In genomic region chr4:182202650-182203049, GRCh38 we compare ENCODE assay signal across 25 cellular contexts. TPM values are rescaled to one million over a fixed set of nuclear protein-coding genes. Genes with fewer than 3 reads are reported as not detected.
"Had no signal": no experiment of that assay in that cellular context is flagged by ENCODE, and none has a peak within 500 bp of the region (broad histone marks: within the 10 kb centered on the region; RNA-seq: fewer than 3 reads in every experiment).

No MANE protein-coding gene starts in this region.

- H3K27ac Mint-ChIP-seq: stimulated activated memory B cell treated with anti-CD40 and anti-IgM and Interleukin-4, amounts not matched to agents 10 μg/mL and 1 μg/mL and 100 μg/mL, for 72 hours; stimulated activated naive CD8-positive, alpha-beta T cell treated with anti-CD3 and anti-CD28 coated beads, Interleukin-15, amount 100 ng/mL, for 72 hours had no signal

- H3K4me1 ChIP-seq: parathyroid adenoma, right atrium auricular region, right lobe of liver, upper lobe of left lung, vagina had no signal

- H3K79me2 ChIP-seq: parathyroid adenoma had no signal

- DNase-seq: hypothalamus; islet precursor cell; left ventricle myocardium inferior; midbrain; naive thymus-derived CD8-positive, alpha-beta T cell; occipital lobe; right lobe of liver; stimulated activated CD4-positive, alpha-beta T cell treated with anti-CD3 and anti-CD28 coated beads, Interleukin-1b, Interleukin-23, amount 100 ng/mL, for 48 hours; stimulated activated CD4-positive, alpha-beta T cell treated with anti-CD3 and anti-CD28 coated beads, Interleukin-2, amount 100 ng/mL, for 48 hours; stimulated activated CD4-positive, alpha-beta T cell treated with anti-CD3 and anti-CD28 coated beads, Interleukin-4, amount 100 ng/mL, for 4 hours; stimulated activated CD8-positive, alpha-beta memory T cell treated with anti-CD3 and anti-CD28 coated beads, Interleukin-4, amount 100 ng/mL, for 48 hours; stimulated activated naive CD4-positive, alpha-beta T cell treated with Interleukin-2 at 50 U/mL for 16 hours; stimulated activated naive CD8-positive, alpha-beta T cell treated with anti-CD3 and anti-CD28 coated beads, Interleukin-15, amount 100 ng/mL, for 72 hours; substantia nigra; upper lobe of left lung had no signal

- H3K4me3 Mint-ChIP-seq: naive thymus-derived CD8-positive, alpha-beta T cell; nephron; neural crest cell; stimulated activated memory B cell treated with anti-CD40 and anti-IgM and Interleukin-4, amounts not matched to agents 10 μg/mL and 1 μg/mL and 100 μg/mL, for 72 hours; stimulated activated naive CD8-positive, alpha-beta T cell treated with anti-CD3 and anti-CD28 coated beads, Interleukin-15, amount 100 ng/mL, for 72 hours had no signal

- H3K36me3 ChIP-seq: left ventricle myocardium inferior, neutrophil, right atrium auricular region, right lobe of liver, tibial nerve, upper lobe of left lung, vagina had no signal

- H3K4me2 ChIP-seq: smooth muscle cell had no signal

- H3K36me3 Mint-ChIP-seq: naive thymus-derived CD8-positive, alpha-beta T cell; stimulated activated memory B cell treated with anti-CD40 and anti-IgM and Interleukin-4, amounts not matched to agents 10 μg/mL and 1 μg/mL and 100 μg/mL, for 72 hours had no signal

- H3K27me3 ChIP-seq: neutrophil, right atrium auricular region, right lobe of liver, tibial nerve, upper lobe of left lung, vagina had no signal

- H2AFZ ChIP-seq: parathyroid adenoma had no signal

- H3K9me3 ChIP-seq: left ventricle myocardium inferior, neutrophil, right atrium auricular region, right lobe of liver, tibial nerve, upper lobe of left lung, vagina had no signal

- H3K4me1 Mint-ChIP-seq: naive thymus-derived CD8-positive, alpha-beta T cell; stimulated activated memory B cell treated with anti-CD40 and anti-IgM and Interleukin-4, amounts not matched to agents 10 μg/mL and 1 μg/mL and 100 μg/mL, for 72 hours; stimulated activated naive CD8-positive, alpha-beta T cell treated with anti-CD3 and anti-CD28 coated beads, Interleukin-15, amount 100 ng/mL, for 72 hours had no signal

- H3K27ac ChIP-seq: left ventricle myocardium inferior, neutrophil, parathyroid adenoma, right atrium auricular region, right lobe of liver, tibial nerve, upper lobe of left lung, vagina had no signal

- H3K9ac ChIP-seq: parathyroid adenoma had no signal

- ATAC-seq: naive thymus-derived CD8-positive, alpha-beta T cell; right lobe of liver; stimulated activated memory B cell treated with anti-CD40 and anti-IgM and Interleukin-4, amounts not matched to agents 10 μg/mL and 1 μg/mL and 100 μg/mL, for 72 hours; stimulated activated naive CD8-positive, alpha-beta T cell treated with anti-CD3 and anti-CD28 coated beads, Interleukin-15, amount 100 ng/mL, for 72 hours had no signal

- H3K27me3 Mint-ChIP-seq: stimulated activated memory B cell treated with anti-CD40 and anti-IgM and Interleukin-4, amounts not matched to agents 10 μg/mL and 1 μg/mL and 100 μg/mL, for 72 hours; stimulated activated naive CD8-positive, alpha-beta T cell treated with anti-CD3 and anti-CD28 coated beads, Interleukin-15, amount 100 ng/mL, for 72 hours had no signal

- H3K9me3 Mint-ChIP-seq: neural crest cell; stimulated activated memory B cell treated with anti-CD40 and anti-IgM and Interleukin-4, amounts not matched to agents 10 μg/mL and 1 μg/mL and 100 μg/mL, for 72 hours; stimulated activated naive CD8-positive, alpha-beta T cell treated with anti-CD3 and anti-CD28 coated beads, Interleukin-15, amount 100 ng/mL, for 72 hours had no signal

- H3K4me3 ChIP-seq: left ventricle myocardium inferior, lung, right atrium auricular region, right lobe of liver, smooth muscle cell, tibial nerve, upper lobe of left lung, vagina had no signal

RNA-seq across cellular contexts. Expression of gene TENM3, which starts 40.6 kb away (rescaled TPM):
- total RNA-seq: naive thymus-derived CD8-positive, alpha-beta T cell had no signal
- polyA plus RNA-seq: naive thymus-derived CD8-positive, alpha-beta T cell had no signal
